ENCODE assay signal across 20 cellular contexts in genomic region chr6:80636689-80637088, GRCh38.
DNase-seq lines count a peak whose midpoint lies in the region; ATAC-seq and TF ChIP-seq lines count a peak whose summit lies in the region.
"Had no signal": no experiment of that assay in that cellular context is flagged by ENCODE, and none has a peak within 500 bp of the region (broad histone marks: within the 10 kb centered on the region; RNA-seq: fewer than 3 reads in every experiment).

No MANE protein-coding gene starts in this region.

- H3K4me2 ChIP-seq in SK-N-SH, result no peak overlapping the region
- H3K4me2 ChIP-seq: BLaER1 had no signal

- CTCF ChIA-PET in SK-N-SH (lab: Yijun Ruan, JAX), result no interaction called here

- H3K27ac ChIP-seq in SK-N-SH (ENCODE audit: low read depth in 2 of 2, low read length in 1 of 2) (peak overlapping the region; percentile 16 to 100; a peak in 3 of 4 replicates), foreskin keratinocyte (no peak overlapping the region)
- H3K27ac ChIP-seq: BLaER1, HL-60 had no signal

- H3F3A ChIP-seq in SK-N-SH (replicated peaks; ENCODE audit: insufficient read depth), result peaks cover 22% of the 10 kb centered on the region

- no peak for TF ChIP-seq RAD21 in SK-N-SH (IDR thresholded peaks at IDR 0.05; ENCODE audit: low read length)

- no peak for DNase-seq in HFFc6
- DNase-seq in SK-N-SH, result no peak
- peak in 1 of 2 donors; percentile 23 for DNase-seq in foreskin keratinocyte
- no peak for DNase-seq in midbrain (lab: John Stamatoyannopoulos, UW)
- no peak for DNase-seq in GOT3 (lab: John Stamatoyannopoulos, UW)
- no peak for DNase-seq in NCI-H748 (lab: John Stamatoyannopoulos, UW; ENCODE audit: unreplicated experiment)
- DNase-seq: ACHN; CD4-positive, alpha-beta memory T cell; DND-41; GDM1; KG1; NCI-H1105; NCI-H146; NCI-H2029; NCI-H345; NCI-H524 treated with DMSO at 0.1 percent for 48 hours; Right ventricle myocardium superior had no signal

- peaks cover 12% of the 10 kb centered on the region; the same call in 1 of the 2 replicates for H3K36me3 Mint-ChIP-seq in HFFc6 (ENCODE audit: low read depth)
- H3K36me3 Mint-ChIP-seq: CD4-positive, alpha-beta memory T cell had no signal

- H4K20me1 ChIP-seq in SK-N-SH (ENCODE audit: insufficient read depth), result no peaks in the 10 kb centered on the region
- H4K20me1 ChIP-seq: BLaER1 had no signal

- H3K79me2 ChIP-seq in SK-N-SH (ENCODE audit: insufficient read depth), result no peaks in the 10 kb centered on the region

- H3K4me1 ChIP-seq in SK-N-SH (ENCODE audit: control insufficient read depth in 1 of 2, insufficient read depth in 2 of 2, low read depth in 1 of 2, low read length in 1 of 2), result peaks cover 9 to 31% of the 10 kb centered on the region in 2 experiments; a peak in 3 of 4 replicates
- H3K4me1 ChIP-seq in foreskin keratinocyte, result peaks cover 15% of the 10 kb centered on the region
- H3K4me1 ChIP-seq: BLaER1 had no signal

- H3K36me3 ChIP-seq in SK-N-SH (replicated peaks in 1 of 2; ENCODE audit: control insufficient read depth in 1 of 2, insufficient read depth in 2 of 2, low read length in 1 of 2), result peaks cover 0 to 5% of the 10 kb centered on the region in 2 experiments
- H3K36me3 ChIP-seq: BLaER1 had no signal

- H3K27ac Mint-ChIP-seq in HFFc6, result peak overlapping the region; percentile 99

- no peaks in the 10 kb centered on the region for H3K27me3 Mint-ChIP-seq in HFFc6 (ENCODE audit: insufficient read depth)
- H3K27me3 Mint-ChIP-seq: CD4-positive, alpha-beta memory T cell had no signal

- no peak overlapping the region for H2AFZ ChIP-seq in SK-N-SH (ENCODE audit: low read depth)

- 90% methylated on average over 1 of the region's 1 CpG for WGBS in SK-N-SH (ENCODE audit: low lambda C conversion rate)

- H3K9me2 ChIP-seq in SK-N-SH, result no peaks in the 10 kb centered on the region

- H3K4me1 Mint-ChIP-seq in HFFc6 (ENCODE audit: low read depth), result peaks cover 62% of the 10 kb centered on the region
- H3K4me1 Mint-ChIP-seq: CD4-positive, alpha-beta memory T cell had no signal

- H3K9me3 Mint-ChIP-seq in HFFc6, result no peaks in the 10 kb centered on the region

- TF ChIP-seq CTCF in HFFc6 (IDR thresholded peaks at IDR 0.05) (no peak), SK-N-SH (IDR thresholded peaks at IDR 0.05) (no peak), foreskin keratinocyte (conservative IDR thresholded peaks at IDR 0.05) (no peak)

- no peaks in the 10 kb centered on the region for H3K9me3 ChIP-seq in SK-N-SH
- H3K9me3 ChIP-seq: BLaER1 had no signal

- H3K4me3 ChIP-seq in SK-N-SH (ENCODE audit: low read depth in 2 of 2, low read length in 1 of 2), result no peak overlapping the region
- H3K4me3 ChIP-seq: BLaER1 had no signal

- peak in 1 of 2 experiments; percentile 15; a peak in 1 of 4 replicates for TF ChIP-seq EP300 in SK-N-SH (IDR thresholded peaks at IDR 0.05; ENCODE audit: borderline replicate concordance in 1 of 2, low read depth in 1 of 2, low read length in 1 of 2)

- H3K27me3 ChIP-seq in SK-N-SH (ENCODE audit: insufficient read depth) (no peaks in the 10 kb centered on the region), foreskin keratinocyte (no peaks in the 10 kb centered on the region)
- H3K27me3 ChIP-seq: BLaER1 had no signal

- ATAC-seq in foreskin keratinocyte (peak; percentile 29), HG02852 (IDR thresholded peaks at IDR 0.05; ENCODE audit: unreplicated experiment) (no peak)

- H3K4me3 Mint-ChIP-seq in HFFc6, result no peak overlapping the region
- H3K4me3 Mint-ChIP-seq: CD4-positive, alpha-beta memory T cell had no signal

- H3K9ac ChIP-seq in SK-N-SH, result no peak overlapping the region
- H3K9ac ChIP-seq: BLaER1 had no signal

- POLR2A ChIA-PET in SK-N-SH (lab: Yijun Ruan, JAX), result no interaction called here

TF ChIP-seq in SK-N-SH, 30 proteins besides CTCF, POLR2A, EP300 and RAD21:
- TF ChIP-seq TCF12 (IDR thresholded peaks at IDR 0.05) (peak; percentile 43; the same call in 1 of the 2 replicates), FOXM1 (IDR thresholded peaks at IDR 0.05; ENCODE audit: low read depth) (no peak), POLR2AphosphoS5 (IDR thresholded peaks at IDR 0.05; ENCODE audit: low read depth, low read length) (no peak), NRF1 (IDR thresholded peaks at IDR 0.05; ENCODE audit: low read depth, low read length) (no peak), TEAD4 (IDR thresholded peaks at IDR 0.05; ENCODE audit: borderline replicate concordance, insufficient read depth) (no peak), JUND (IDR thresholded peaks at IDR 0.05) (no peak), EZH2phosphoT487 (IDR thresholded peaks at IDR 0.05; ENCODE audit: borderline replicate concordance, low read depth) (no peak), FOSL2 (IDR thresholded peaks at IDR 0.05; ENCODE audit: borderline replicate concordance, low read depth) (peak; percentile 29; the same call in 1 of the 2 replicates), PBX3 (IDR thresholded peaks at IDR 0.05) (peak; percentile 55), SMC3 (IDR thresholded peaks at IDR 0.05; ENCODE audit: low read depth, low read length) (no peak)
